In genomic region chr4:98939892-98940298, GRCh38 we compare ENCODE assay signal across 1 cellular context.
TF ChIP-seq lines count a peak whose summit lies in the region.

No MANE protein-coding gene starts in this region.

TF ChIP-seq in H1, 55 proteins besides CTCF, POLR2A, EP300 and RAD21:
- no peak for TF ChIP-seq ASH2L (IDR thresholded peaks at IDR 0.05; ENCODE audit: low read length)
- peak; percentile 38 for TF ChIP-seq CHD7 (IDR thresholded peaks at IDR 0.05; ENCODE audit: insufficient replicate concordance, low read length)
